ENCODE assay signal across 8 cellular contexts in genomic region chr5:140344683-140345423, GRCh38. TPM values are rescaled to one million over a fixed set of nuclear protein-coding genes. Genes with fewer than 3 reads are reported as not detected.
DNase-seq lines count a peak whose midpoint lies in the region; ATAC-seq lines count a peak whose summit lies in the region.

No MANE protein-coding gene starts in this region.

- no peaks in the 10 kb centered on the region for H3K36me3 Mint-ChIP-seq in CD4-positive, CD25-positive, alpha-beta regulatory T cell
- no peaks in the 10 kb centered on the region for H3K36me3 Mint-ChIP-seq in naive B cell

- ATAC-seq in CD4-positive, CD25-positive, alpha-beta regulatory T cell (ENCODE audit: low read depth in 2 of 2): no peak
- ATAC-seq in naive B cell (ENCODE audit: low read depth in 2 of 2) (no peak), GM19328 (IDR thresholded peaks at IDR 0.05; ENCODE audit: unreplicated experiment) (no peak)

- no peak overlapping the region for H3K27ac ChIP-seq in CD4-positive, CD25-positive, alpha-beta regulatory T cell (ENCODE audit: insufficient read depth, low read length, poor library complexity, severe bottlenecking)

- H3K27me3 Mint-ChIP-seq in CD4-positive, CD25-positive, alpha-beta regulatory T cell: peaks cover 16% of the 10 kb centered on the region
- peaks cover 0 to 5% (median 0%) of the 10 kb centered on the region in 3 donors for H3K27me3 Mint-ChIP-seq in naive B cell

- no peak overlapping the region for H3K4me3 ChIP-seq in CD4-positive, CD25-positive, alpha-beta regulatory T cell (ENCODE audit: low read depth, low read length)

- H3K27ac Mint-ChIP-seq in CD4-positive, CD25-positive, alpha-beta regulatory T cell: no peak overlapping the region
- H3K27ac Mint-ChIP-seq in naive B cell: peak overlapping the region in 2 of 6 donors; percentile 68 to 72

- H3K9me3 ChIP-seq in CD4-positive, CD25-positive, alpha-beta regulatory T cell (ENCODE audit: control insufficient read depth in 2 of 2, low read length in 2 of 2): no peaks in the 10 kb centered on the region

- no peak for DNase-seq in CD4-positive, CD25-positive, alpha-beta regulatory T cell
- DNase-seq in NCI-H226 (peak; percentile 67), cerebellar cortex (ENCODE audit: low spot score) (peak; percentile 57), naive B cell (no peak), occipital lobe (lab: John Stamatoyannopoulos, UW) (no peak), NCI-H1694 (lab: John Stamatoyannopoulos, UW) (no peak), RPMI8226 (no peak)

- peaks cover 0 to 2% (median 0%) of the 10 kb centered on the region in 7 donors for H3K9me3 Mint-ChIP-seq in CD4-positive, CD25-positive, alpha-beta regulatory T cell
- H3K9me3 Mint-ChIP-seq in naive B cell: peaks cover 0 to 2% (median 0%) of the 10 kb centered on the region in 7 donors

- H3K27me3 ChIP-seq in CD4-positive, CD25-positive, alpha-beta regulatory T cell (ENCODE audit: control insufficient read depth, insufficient read depth, low read length): peaks cover 3% of the 10 kb centered on the region

- no peaks in the 10 kb centered on the region for H3K36me3 ChIP-seq in CD4-positive, CD25-positive, alpha-beta regulatory T cell (ENCODE audit: control insufficient read depth, insufficient read depth, low read length)

- H3K4me1 Mint-ChIP-seq in CD4-positive, CD25-positive, alpha-beta regulatory T cell: peaks cover 12 to 58% (median 23%) of the 10 kb centered on the region in 4 donors
- peaks cover 61 to 70% (median 67%) of the 10 kb centered on the region in 3 donors for H3K4me1 Mint-ChIP-seq in naive B cell

- peak overlapping the region; percentile 48 to 88 (median 82) for H3K4me3 Mint-ChIP-seq in CD4-positive, CD25-positive, alpha-beta regulatory T cell
- peak overlapping the region in 6 of 8 donors; percentile 70 to 85 (median 76) for H3K4me3 Mint-ChIP-seq in naive B cell

- H3K4me1 ChIP-seq in CD4-positive, CD25-positive, alpha-beta regulatory T cell (ENCODE audit: control insufficient read depth, insufficient read depth, low read length, poor library complexity, severe bottlenecking): peaks cover 28% of the 10 kb centered on the region

RNA-seq across cellular contexts. Expression of gene HBEGF, which starts 1.6 kb away (rescaled TPM):
- 0.47 TPM for total RNA-seq in CD4-positive, CD25-positive, alpha-beta regulatory T cell
- polyA plus RNA-seq in CD4-positive, CD25-positive, alpha-beta regulatory T cell: not detected
- under 1 TPM in 1 of 6 donors, not detected in 5; 0.19 TPM for polyA plus RNA-seq in naive B cell (ENCODE audit: low read depth in 6 of 6)
- total RNA-seq in occipital lobe: 8.7 TPM

RNA-seq across cellular contexts. Expression of gene SLC4A9, which starts 15.1 kb away (rescaled TPM):
- not detected for total RNA-seq in CD4-positive, CD25-positive, alpha-beta regulatory T cell
- polyA plus RNA-seq in CD4-positive, CD25-positive, alpha-beta regulatory T cell: not detected
- polyA plus RNA-seq in naive B cell (ENCODE audit: low read depth in 6 of 6): not detected
- total RNA-seq in occipital lobe: under 0.01 TPM

RNA-seq across cellular contexts. Expression of gene PFDN1, which starts 42.0 kb away (rescaled TPM):
- 34.3 TPM for total RNA-seq in CD4-positive, CD25-positive, alpha-beta regulatory T cell
- polyA plus RNA-seq in CD4-positive, CD25-positive, alpha-beta regulatory T cell: 100 to 1,000 TPM; 107 to 152 (median 120) TPM
- 100 to 1,000 TPM; 110 to 269 (median 140) TPM for polyA plus RNA-seq in naive B cell (ENCODE audit: low read depth in 6 of 6)
- total RNA-seq in occipital lobe: 36.8 TPM

RNA-seq across cellular contexts. Expression of gene ANKHD1, which starts 56.8 kb away (rescaled TPM):
- 227 TPM for total RNA-seq in CD4-positive, CD25-positive, alpha-beta regulatory T cell
- polyA plus RNA-seq in CD4-positive, CD25-positive, alpha-beta regulatory T cell: 10 to 100 TPM; 58.2 to 78.2 (median 64.6) TPM
- polyA plus RNA-seq in naive B cell (ENCODE audit: low read depth in 6 of 6): 10 to 100 TPM; 53.3 to 88.7 (median 62.5) TPM
- total RNA-seq in occipital lobe: 104 TPM

Comparison
In these comparisons a context has a peak if more than half of its experiments do, and no peak if none do; other contexts are left out.
1. DNase-seq: peak in NCI-H226 (single experiment) and cerebellar cortex (single experiment); none in CD4-positive, CD25-positive, alpha-beta regulatory T cell (0 of 3), naive B cell (single experiment), occipital lobe (single experiment), NCI-H1694 (single experiment) and RPMI8226 (single experiment).